1 cellular context compared by ENCODE assay signal in genomic region chr1:118957579-118957978, GRCh38. TPM values are rescaled to one million over a fixed set of nuclear protein-coding genes. Genes with fewer than 3 reads are reported as not detected.
"Had no signal": no experiment of that assay in that cellular context is flagged by ENCODE, and none has a peak within 500 bp of the region (broad histone marks: within the 10 kb centered on the region; RNA-seq: fewer than 3 reads in every experiment).

No MANE protein-coding gene starts in this region.

RNA-seq across cellular contexts. Expression of gene TBX15, which starts 30.6 kb away (rescaled TPM):
- total RNA-seq: ureter had no signal
